In genomic region chr12:643478-644292, GRCh38 we compare ENCODE assay signal across 8 cellular contexts. TPM values are rescaled to one million over a fixed set of nuclear protein-coding genes. Genes with fewer than 3 reads are reported as not detected.
A peak's percentile ranks its signal among the peaks of the same experiment; 100 is the strongest.
DNase-seq lines count a peak whose midpoint lies in the region; TF ChIP-seq lines count a peak whose summit lies in the region.

No MANE protein-coding gene starts in this region.

- peak overlapping the region; percentile 97 for H3K27ac ChIP-seq in suprapubic skin

- H3K9me3 Mint-ChIP-seq in immature natural killer cell: no peaks in the 10 kb centered on the region

- peaks cover 30 to 46% of the 10 kb centered on the region in 2 donors for H3K4me1 Mint-ChIP-seq in immature natural killer cell

- TF ChIP-seq CTCF in GM06990 (IDR thresholded peaks at IDR 0.05; ENCODE audit: insufficient read depth, low read length, poor library complexity, severe bottlenecking): no peak
- no peak for TF ChIP-seq CTCF in suprapubic skin (IDR thresholded peaks at IDR 0.05)

- peak overlapping the region; percentile 91 for H3K9ac ChIP-seq in adipocyte (ENCODE audit: low read length)

- peak overlapping the region; percentile 96 to 99 (median 96) for H3K27ac Mint-ChIP-seq in immature natural killer cell

- H3K9me3 ChIP-seq in adipocyte (ENCODE audit: control insufficient read depth, low read length) (no peaks in the 10 kb centered on the region), suprapubic skin (no peaks in the 10 kb centered on the region)

- DNase-seq in GM06990 (ENCODE audit: extremely low read depth, insufficient read length) (no peak), HUDEP-2 (lab: John Stamatoyannopoulos, UW; ENCODE audit: unreplicated experiment in 76 of 76) (peak in 45 of 76 experiments; percentile 12 to 69 (median 38)), adipocyte (ENCODE audit: low read depth) (no peak), immature natural killer cell (peak in 1 of 3 donors; percentile 52), suprapubic skin (ENCODE audit: low spot score in 2 of 2) (peak; percentile 61 to 86), cerebellum (ENCODE audit: low spot score) (no peak), NCI-H1105 (lab: John Stamatoyannopoulos, UW) (no peak), iPS-NIHi11 (ENCODE audit: low spot score) (no peak)

- H3K4me3 Mint-ChIP-seq in immature natural killer cell: peak overlapping the region; percentile 90 to 97 (median 95)

- H3K4me1 ChIP-seq in adipocyte (ENCODE audit: control insufficient read depth, insufficient read depth, low read length) (peaks cover 46% of the 10 kb centered on the region), suprapubic skin (peaks cover 81% of the 10 kb centered on the region)

- no peak for TF ChIP-seq POLR2A in suprapubic skin (IDR thresholded peaks at IDR 0.05)

- peaks cover 6% of the 10 kb centered on the region; the same call in 1 of the 2 replicates for H3K36me3 ChIP-seq in GM06990 (ENCODE audit: control insufficient read depth, insufficient read depth, low read length)
- no peaks in the 10 kb centered on the region for H3K36me3 ChIP-seq in adipocyte (ENCODE audit: control insufficient read depth, insufficient read depth, low read length, severe bottlenecking)
- no peaks in the 10 kb centered on the region for H3K36me3 ChIP-seq in suprapubic skin

- H3K4me3 ChIP-seq in GM06990 (replicated peaks; ENCODE audit: low read depth, low read length): peak overlapping the region; percentile 78
- peak overlapping the region; percentile 77 for H3K4me3 ChIP-seq in adipocyte (ENCODE audit: low read length)
- H3K4me3 ChIP-seq in suprapubic skin: peak overlapping the region; percentile 71

- no peak for TF ChIP-seq EP300 in suprapubic skin (IDR thresholded peaks at IDR 0.05)

- WGBS in suprapubic skin: 39% methylated on average over 31 of the region's 32 CpGs

- peaks cover 0 to 7% (median 2%) of the 10 kb centered on the region in 3 donors for H3K36me3 Mint-ChIP-seq in immature natural killer cell

- H3K27me3 Mint-ChIP-seq in immature natural killer cell (ENCODE audit: low read depth in 3 of 3): peaks cover 7 to 23% (median 21%) of the 10 kb centered on the region in 3 donors

- no peaks in the 10 kb centered on the region for H3K27me3 ChIP-seq in GM06990 (replicated peaks; ENCODE audit: control insufficient read depth, insufficient read depth, low read length)
- no peaks in the 10 kb centered on the region for H3K27me3 ChIP-seq in adipocyte (replicated peaks; ENCODE audit: control insufficient read depth, insufficient read depth, low read length)
- no peaks in the 10 kb centered on the region for H3K27me3 ChIP-seq in suprapubic skin

RNA-seq across cellular contexts. Expression of gene NINJ2, which starts 19.6 kb away (rescaled TPM):
- 10 to 100 TPM; 18.2 to 42.3 (median 25.7) TPM for polyA plus RNA-seq in immature natural killer cell
- total RNA-seq in suprapubic skin (10 to 100 TPM in 2 of 4 donors, 1 to 10 TPM in 2; 7.6 to 20.9 (median 12.6) TPM), cerebellum (0.82 TPM)

Comparison
In these comparisons a context has a peak if more than half of its experiments do, and no peak if none do; other contexts are left out.
1. DNase-seq: peak in HUDEP-2 (45 of 76) and suprapubic skin (2 of 2); none in GM06990 (single experiment), adipocyte (single experiment), cerebellum (single experiment), NCI-H1105 (single experiment) and iPS-NIHi11 (single experiment).
2. Peak in every context shown above with its lines, with median percentiles within 50 percentile points of each other: H3K4me3 ChIP-seq.